8 cellular contexts compared by ENCODE assay signal in the genomic region with DNA sequence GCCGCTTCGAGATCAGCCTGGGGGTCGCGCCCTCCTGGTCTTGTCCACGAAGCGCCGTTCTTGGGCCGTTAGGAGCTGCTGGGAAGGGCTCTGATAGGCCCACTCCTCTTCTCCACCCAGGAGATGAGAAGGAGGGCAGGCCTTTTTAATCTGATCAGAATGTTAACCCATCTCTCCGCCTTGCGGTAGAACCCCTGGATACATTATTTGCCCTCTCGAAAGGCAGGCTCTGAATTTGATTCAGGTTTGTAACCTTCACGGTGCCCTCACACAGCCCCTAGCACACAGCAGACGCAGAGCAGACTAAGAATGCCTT. TPM values are rescaled to one million over a fixed set of nuclear protein-coding genes. Genes with fewer than 3 reads are reported as not detected.
A peak's percentile ranks its signal among the peaks of the same experiment; 100 is the strongest.
DNase-seq lines count a peak whose midpoint lies in the region; ATAC-seq, FAIRE-seq and TF ChIP-seq lines count a peak whose summit lies in the region.

Gene CCDC83 (plus strand): TSS at position 43 of the 316 bp plus-strand sequence. CDS start 9,741 bp downstream, outside the sequence.

- peaks cover 0 to 2% of the 10 kb centered on the region in 2 donors for H3K27me3 Mint-ChIP-seq in CD4-positive, alpha-beta memory T cell

- peak within 1 kb of the TSS; percentile 95 for H2AFZ ChIP-seq in neuron (ENCODE audit: low read depth, low read length)

- no peak for DNase-seq in CD4-positive, alpha-beta memory T cell
- DNase-seq in RWPE1 (ENCODE audit: low spot score) = no peak
- no peak for DNase-seq in epithelial cell of proximal tubule (ENCODE audit: low read depth)
- no peak for DNase-seq in D721Med (ENCODE audit: insufficient read length, low spot score)
- no peak for DNase-seq in middle frontal gyrus (ENCODE audit: extremely low spot score, low spot score)
- DNase-seq in T1000 (lab: John Stamatoyannopoulos, UW) = no peak

- FAIRE-seq in D721Med (lab: Jason Lieb, UNC) = no peak

- no peaks in the 10 kb centered on the region for H3K36me3 ChIP-seq in CD4-positive, alpha-beta memory T cell (ENCODE audit: insufficient read depth, low read length)
- no peaks in the 10 kb centered on the region for H3K36me3 ChIP-seq in neuron (ENCODE audit: insufficient read depth, low read length)

- H3K4me3 ChIP-seq in CD4-positive, alpha-beta memory T cell (ENCODE audit: low read length in 2 of 2) = peak within 1 kb of the TSS; percentile 81 to 95
- H3K4me3 ChIP-seq in epithelial cell of proximal tubule (ENCODE audit: low read depth, low read length) (peak within 1 kb of the TSS; percentile 65), neuron (ENCODE audit: low read length) (peak within 1 kb of the TSS; percentile 74)

- TF ChIP-seq CTCF in RWPE1 (conservative IDR thresholded peaks at IDR 0.05; ENCODE audit: low read depth) (no peak), epithelial cell of proximal tubule (conservative IDR thresholded peaks at IDR 0.05; ENCODE audit: low read depth, low read length) (no peak), D721Med (IDR thresholded peaks at IDR 0.05; ENCODE audit: insufficient read depth, missing control alignments) (no peak)

- POLR2A ChIA-PET in CD4-positive, alpha-beta memory T cell (lab: Charles Lee; ENCODE audit: partially characterized antibody) = interaction anchor here (0.6 to 2.2 kb wide), 19 partner anchors 9 to 439 kb away, joined by 3 to 15 read pairs (median 3); partner anchors contain the start of genes CREBZF and EED
- POLR2A ChIA-PET in RWPE1 (lab: Yijun Ruan, JAX; ENCODE audit: low non-redundant PET) = no interaction called here

- CTCF ChIA-PET in CD4-positive, alpha-beta memory T cell (lab: Charles Lee; ENCODE audit: partially characterized antibody) = interaction anchor here (0.7 to 4.7 kb wide), 59 partner anchors 9 to 1015 kb away, joined by 3 to 38 read pairs (median 5); partner anchors contain the start of genes CREBZF, EED, PICALM and SYTL2
- CTCF ChIA-PET in RWPE1 (lab: Yijun Ruan, JAX) = interaction anchor here (0.5 to 1.5 kb wide), 22 partner anchors 8 to 553 kb away, joined by 3 to 9 read pairs (median 4); no protein-coding TSS in a partner anchor

- no peaks in the 10 kb centered on the region for H3K27me3 ChIP-seq in CD4-positive, alpha-beta memory T cell (ENCODE audit: insufficient read depth, low read length)
- no peaks in the 10 kb centered on the region for H3K27me3 ChIP-seq in neuron (ENCODE audit: insufficient read depth, low read length)

- intact Hi-C loops in CD4-positive, alpha-beta memory T cell (cut with micrococcal nuclease) = loop anchor here (1.0 to 5.0 kb wide), 5 partner anchors 187 to 602 kb away; no protein-coding TSS in a partner anchor

- no peaks in the 10 kb centered on the region for H3K36me3 Mint-ChIP-seq in CD4-positive, alpha-beta memory T cell

- H3K27ac ChIP-seq in CD4-positive, alpha-beta memory T cell (ENCODE audit: low read depth, low read length) = peak within 1 kb of the TSS; percentile 73
- H3K27ac ChIP-seq in RWPE1 = peak within 1 kb of the TSS; percentile 78

- H3K4me3 Mint-ChIP-seq in CD4-positive, alpha-beta memory T cell = peak within 1 kb of the TSS; percentile 86 to 94 (median 91)

- H3K27ac Mint-ChIP-seq in CD4-positive, alpha-beta memory T cell = peak within 1 kb of the TSS; percentile 91 to 96 (median 94)

- H3K9me3 Mint-ChIP-seq in CD4-positive, alpha-beta memory T cell = peaks cover 0 to 3% (median 0%) of the 10 kb centered on the region in 8 donors

- peaks cover 6 to 16% (median 11%) of the 10 kb centered on the region in 4 donors for H3K4me1 Mint-ChIP-seq in CD4-positive, alpha-beta memory T cell

- no peak for ATAC-seq in GM21723 (IDR thresholded peaks at IDR 0.05; ENCODE audit: unreplicated experiment)

- no peaks in the 10 kb centered on the region for H3K9me3 ChIP-seq in CD4-positive, alpha-beta memory T cell (ENCODE audit: control insufficient read depth in 1 of 2, low read length in 2 of 2)
- H3K9me3 ChIP-seq in neuron (ENCODE audit: low read length) = peaks cover 3% of the 10 kb centered on the region

- H3K4me1 ChIP-seq in CD4-positive, alpha-beta memory T cell (ENCODE audit: insufficient read depth, low read length) = peaks cover 16% of the 10 kb centered on the region
- H3K4me1 ChIP-seq in neuron (ENCODE audit: insufficient read depth, low read length) = peaks cover 6% of the 10 kb centered on the region

RNA-seq across cellular contexts. Expression of gene CCDC83, which starts in this region (rescaled TPM):
- total RNA-seq in CD4-positive, alpha-beta memory T cell = not detected
- not detected for polyA plus RNA-seq in CD4-positive, alpha-beta memory T cell
- total RNA-seq in epithelial cell of proximal tubule = not detected in 2 replicates
